8 cellular contexts compared by ENCODE assay signal in genomic region chr22:20957691-20958440, GRCh38. TPM values are rescaled to one million over a fixed set of nuclear protein-coding genes. Genes with fewer than 3 reads are reported as not detected.
DNase-seq lines count a peak whose midpoint lies in the region; ATAC-seq and TF ChIP-seq lines count a peak whose summit lies in the region.

No MANE protein-coding gene starts in this region.

- peaks cover 6 to 22% of the 10 kb centered on the region in 2 donors for H3K4me1 Mint-ChIP-seq in natural killer cell treated with Interleukin-12 subunit alpha and Interleukin-12 subunit beta and Interleukin-15 and Interleukin-18, amount 100 ng/mL, for 72 hours (ENCODE audit: low read depth in 2 of 2)

- no peaks in the 10 kb centered on the region for H3K36me3 Mint-ChIP-seq in natural killer cell treated with Interleukin-12 subunit alpha and Interleukin-12 subunit beta and Interleukin-15 and Interleukin-18, amount 100 ng/mL, for 72 hours

- no peak for TF ChIP-seq POLR2A in erythroblast (IDR thresholded peaks at IDR 0.05; ENCODE audit: low read length)

- peak overlapping the region; percentile 53 for H3K4me3 Mint-ChIP-seq in natural killer cell treated with Interleukin-12 subunit alpha and Interleukin-12 subunit beta and Interleukin-15 and Interleukin-18, amount 100 ng/mL, for 72 hours

- H3K9me3 Mint-ChIP-seq in natural killer cell treated with Interleukin-12 subunit alpha and Interleukin-12 subunit beta and Interleukin-15 and Interleukin-18, amount 100 ng/mL, for 72 hours = no peaks in the 10 kb centered on the region

- peak overlapping the region in 1 of 2 donors; percentile 61 for H3K27ac Mint-ChIP-seq in natural killer cell treated with Interleukin-12 subunit alpha and Interleukin-12 subunit beta and Interleukin-15 and Interleukin-18, amount 100 ng/mL, for 72 hours

- DNase-seq in NCI-H2227 (lab: John Stamatoyannopoulos, UW; ENCODE audit: unreplicated experiment) (peak; percentile 47), NCI-H2227 treated with DMSO at 0.1 percent for 48 hours (lab: John Stamatoyannopoulos, UW) (no peak), RKO (ENCODE audit: low spot score) (peak; percentile 60), erythroblast (lab: John Stamatoyannopoulos, UW) (peak; percentile 53 to 57), germinal center (ENCODE audit: low spot score) (no peak)
- no peak for DNase-seq in natural killer cell treated with Interleukin-12 subunit alpha and Interleukin-12 subunit beta and Interleukin-15 and Interleukin-18, amount 100 ng/mL, for 72 hours (ENCODE audit: low spot score)
- DNase-seq in NK-92 treated with Interleukin-12 subunit alpha and Interleukin-12 subunit beta, amount 100 ng/mL, for 24 hours (lab: John Stamatoyannopoulos, UW) = no peak
- no peak for DNase-seq in stimulated activated CD4-positive, alpha-beta T cell treated with anti-CD3 and anti-CD28 coated beads, Interleukin-12 subunit alpha, Interleukin-12 subunit beta, amount 100 ng/mL, for 4 hours

- ATAC-seq in natural killer cell treated with Interleukin-12 subunit alpha and Interleukin-12 subunit beta and Interleukin-15 and Interleukin-18, amount 100 ng/mL, for 72 hours = peak; percentile 54 to 83

- no peaks in the 10 kb centered on the region for H3K27me3 Mint-ChIP-seq in natural killer cell treated with Interleukin-12 subunit alpha and Interleukin-12 subunit beta and Interleukin-15 and Interleukin-18, amount 100 ng/mL, for 72 hours

RNA-seq across cellular contexts. Expression of gene AIFM3, which starts 9.2 kb away (rescaled TPM):
- total RNA-seq in natural killer cell treated with Interleukin-12 subunit alpha and Interleukin-12 subunit beta and Interleukin-15 and Interleukin-18, amount 100 ng/mL, for 72 hours = 1 to 10 TPM in 1 of 2 donors, not detected in 1; 1.5 TPM

RNA-seq across cellular contexts. Expression of gene LZTR1, which starts 24.2 kb away (rescaled TPM):
- total RNA-seq in natural killer cell treated with Interleukin-12 subunit alpha and Interleukin-12 subunit beta and Interleukin-15 and Interleukin-18, amount 100 ng/mL, for 72 hours = 100 to 1,000 TPM in 1 of 2 donors, 10 to 100 TPM in 1; 76.2 to 133 TPM

RNA-seq across cellular contexts. Expression of gene CRKL, which starts 40.7 kb away (rescaled TPM):
- 100 to 1,000 TPM in 1 of 2 donors, 10 to 100 TPM in 1; 78.4 to 105 TPM for total RNA-seq in natural killer cell treated with Interleukin-12 subunit alpha and Interleukin-12 subunit beta and Interleukin-15 and Interleukin-18, amount 100 ng/mL, for 72 hours

RNA-seq across cellular contexts. Expression of gene THAP7, which starts 44.1 kb away (rescaled TPM):
- 10 to 100 TPM; 20.4 to 30.7 TPM for total RNA-seq in natural killer cell treated with Interleukin-12 subunit alpha and Interleukin-12 subunit beta and Interleukin-15 and Interleukin-18, amount 100 ng/mL, for 72 hours

RNA-seq across cellular contexts. Expression of gene P2RX6, which starts 57.1 kb away (rescaled TPM):
- total RNA-seq in natural killer cell treated with Interleukin-12 subunit alpha and Interleukin-12 subunit beta and Interleukin-15 and Interleukin-18, amount 100 ng/mL, for 72 hours = not detected

Comparison
In these comparisons a context has a peak if more than half of its experiments do, and no peak if none do; other contexts are left out.
1. DNase-seq: peak in NCI-H2227 (single experiment), RKO (single experiment) and erythroblast (2 of 2); none in NCI-H2227 treated with DMSO at 0.1 percent for 48 hours (single experiment), natural killer cell treated with Interleukin-12 subunit alpha and Interleukin-12 subunit beta and Interleukin-15 and Interleukin-18, amount 100 ng/mL, for 72 hours (single experiment), NK-92 treated with Interleukin-12 subunit alpha and Interleukin-12 subunit beta, amount 100 ng/mL, for 24 hours (single experiment), stimulated activated CD4-positive, alpha-beta T cell treated with anti-CD3 and anti-CD28 coated beads, Interleukin-12 subunit alpha, Interleukin-12 subunit beta, amount 100 ng/mL, for 4 hours (single experiment) and germinal center (single experiment).